In genomic region chr21:15729674-15730483, GRCh38 we compare ENCODE assay signal across 8 cellular contexts. TPM values are rescaled to one million over a fixed set of nuclear protein-coding genes. Genes with fewer than 3 reads are reported as not detected.
DNase-seq lines count a peak whose midpoint lies in the region; ATAC-seq and TF ChIP-seq lines count a peak whose summit lies in the region.

Gene USP25 (plus strand): TSS chr21:15729982. CDS start chr21:15730394, 412 bp downstream.

- intact Hi-C loops in OCI-LY7 (cut with micrococcal nuclease; ENCODE audit: unreplicated experiment) = loop anchor here (2.0 to 10.0 kb wide), 5 partner anchors 87 to 1347 kb away; partner anchors contain the start of gene HSPA13

- ATAC-seq in GM21390 (IDR thresholded peaks at IDR 0.05; ENCODE audit: unreplicated experiment) = peak; percentile 68

- BruUV-seq in OCI-LY7 (replicated peaks; lab: Mats Ljungman, UMichigan) = no TSS peak

- H3K27ac ChIP-seq in HUES6 (ENCODE audit: low read depth, low read length) = peak within 1 kb of the TSS; percentile 88
- peak within 1 kb of the TSS; percentile 49 for H3K27ac ChIP-seq in OCI-LY7 (ENCODE audit: low read depth, low read length, poor library complexity, severe bottlenecking)
- H3K27ac ChIP-seq in mucosa of rectum (ENCODE audit: low read depth in 2 of 2, low read length in 2 of 2) = peak within 1 kb of the TSS; percentile 92 to 95

- peaks cover 16% of the 10 kb centered on the region for H3K4me1 ChIP-seq in HUES6 (ENCODE audit: control insufficient read depth, insufficient read depth, low read length)
- peaks cover 14% of the 10 kb centered on the region for H3K4me1 ChIP-seq in OCI-LY7 (ENCODE audit: insufficient read depth, low read length, poor library complexity, severe bottlenecking)
- H3K4me1 ChIP-seq in mucosa of rectum (ENCODE audit: control insufficient read depth in 2 of 2, insufficient read depth in 2 of 2, low read length in 2 of 2) = peaks cover 12 to 18% of the 10 kb centered on the region in 2 donors

- H3K9me2 ChIP-seq in OCI-LY7 (ENCODE audit: insufficient read depth, low read length) = no peaks in the 10 kb centered on the region

- H3K36me3 ChIP-seq in HUES6 (ENCODE audit: control insufficient read depth, insufficient read depth, low read length) (no peaks in the 10 kb centered on the region), OCI-LY7 (ENCODE audit: insufficient read depth, low read length) (no peaks in the 10 kb centered on the region), mucosa of rectum (ENCODE audit: control insufficient read depth in 2 of 2, insufficient read depth in 2 of 2, low read length in 2 of 2) (no peaks in the 10 kb centered on the region)

- DNase-seq in D341Med (ENCODE audit: low spot score) = peak; percentile 97
- DNase-seq in OCI-LY7 (ENCODE audit: low spot score) = peak; percentile 79
- peak; percentile 89 for DNase-seq in activated T-cell treated with anti-CD3 and anti-CD28 coated beads for 4 hours
- no peak for DNase-seq in epithelial cell of proximal tubule (ENCODE audit: low read depth)
- peak; percentile 88 for DNase-seq in stimulated activated CD8-positive, alpha-beta memory T cell treated with anti-CD3 and anti-CD28 coated beads, Interleukin-4, amount 100 ng/mL, for 48 hours

- H3K4me3 ChIP-seq in HUES6 (ENCODE audit: low read depth, low read length) = peak within 1 kb of the TSS; percentile 84
- peak within 1 kb of the TSS; percentile 86 for H3K4me3 ChIP-seq in OCI-LY7 (ENCODE audit: low read depth, low read length, poor library complexity, severe bottlenecking)
- H3K4me3 ChIP-seq in epithelial cell of proximal tubule (ENCODE audit: low read depth, low read length) = peak within 1 kb of the TSS; percentile 85
- H3K4me3 ChIP-seq in mucosa of rectum (ENCODE audit: low read length in 2 of 2) = peak within 1 kb of the TSS; percentile 82 to 93

- peak within 1 kb of the TSS; percentile 83 for H3K4me2 ChIP-seq in OCI-LY7 (ENCODE audit: low read length)

- peak within 1 kb of the TSS; percentile 50; the same call in 1 of the 2 replicates for H2AFZ ChIP-seq in OCI-LY7 (ENCODE audit: low read length)

- CTCF ChIA-PET in OCI-LY7 (lab: Charles Lee; ENCODE audit: unreplicated experiment) = no interaction called here

- H3K9me3 ChIP-seq in HUES6 (ENCODE audit: control insufficient read depth, insufficient read depth, low read depth, low read length) = no peaks in the 10 kb centered on the region
- H3K9me3 ChIP-seq in OCI-LY7 (ENCODE audit: low read length) = no peaks in the 10 kb centered on the region
- H3K9me3 ChIP-seq in mucosa of rectum (ENCODE audit: control insufficient read depth in 2 of 2, low read length in 2 of 2) = no peaks in the 10 kb centered on the region

- H4K20me1 ChIP-seq in OCI-LY7 (ENCODE audit: insufficient read depth, low read length) = no peaks in the 10 kb centered on the region

- peaks cover 43% of the 10 kb centered on the region for H3K79me2 ChIP-seq in OCI-LY7 (ENCODE audit: insufficient read depth, low read depth, low read length)

- H3K9ac ChIP-seq in HUES6 (ENCODE audit: low read length) (peak within 1 kb of the TSS; percentile 92), mucosa of rectum (ENCODE audit: low read depth in 1 of 2, low read length in 2 of 2) (peak within 1 kb of the TSS; percentile 86 to 92)

- TF ChIP-seq CTCF in OCI-LY7 (conservative IDR thresholded peaks at IDR 0.05; ENCODE audit: low read length) = no peak
- no peak for TF ChIP-seq CTCF in epithelial cell of proximal tubule (conservative IDR thresholded peaks at IDR 0.05; ENCODE audit: low read depth, low read length)

- H3K27me3 ChIP-seq in HUES6 (ENCODE audit: control insufficient read depth, insufficient read depth, low read length) = 0 out of 2 replicates have a peak, but pooled peaks cover 4% of the 10 kb centered on the region
- no peaks in the 10 kb centered on the region for H3K27me3 ChIP-seq in mucosa of rectum (ENCODE audit: control insufficient read depth in 2 of 2, insufficient read depth in 2 of 2, low read length in 2 of 2)

- POLR2A ChIA-PET in OCI-LY7 (lab: Charles Lee) = interaction anchor here (0.7 kb wide), 1 partner anchor 83 kb away, joined by 3 read pairs; no protein-coding TSS in a partner anchor

RNA-seq across cellular contexts. Expression of gene USP25, which starts in this region (rescaled TPM):
- total RNA-seq in OCI-LY7 (2014; rRNA removed; shearing (Covaris generic)) = 25.1 and 27.6 TPM in 2 replicates
- 28.1 and 38.1 TPM in 2 replicates for total RNA-seq in OCI-LY7 (2022)
- total RNA-seq in epithelial cell of proximal tubule = 23.9 and 25.8 TPM in 2 replicates
